21 cellular contexts compared by ENCODE assay signal in the genomic region with DNA sequence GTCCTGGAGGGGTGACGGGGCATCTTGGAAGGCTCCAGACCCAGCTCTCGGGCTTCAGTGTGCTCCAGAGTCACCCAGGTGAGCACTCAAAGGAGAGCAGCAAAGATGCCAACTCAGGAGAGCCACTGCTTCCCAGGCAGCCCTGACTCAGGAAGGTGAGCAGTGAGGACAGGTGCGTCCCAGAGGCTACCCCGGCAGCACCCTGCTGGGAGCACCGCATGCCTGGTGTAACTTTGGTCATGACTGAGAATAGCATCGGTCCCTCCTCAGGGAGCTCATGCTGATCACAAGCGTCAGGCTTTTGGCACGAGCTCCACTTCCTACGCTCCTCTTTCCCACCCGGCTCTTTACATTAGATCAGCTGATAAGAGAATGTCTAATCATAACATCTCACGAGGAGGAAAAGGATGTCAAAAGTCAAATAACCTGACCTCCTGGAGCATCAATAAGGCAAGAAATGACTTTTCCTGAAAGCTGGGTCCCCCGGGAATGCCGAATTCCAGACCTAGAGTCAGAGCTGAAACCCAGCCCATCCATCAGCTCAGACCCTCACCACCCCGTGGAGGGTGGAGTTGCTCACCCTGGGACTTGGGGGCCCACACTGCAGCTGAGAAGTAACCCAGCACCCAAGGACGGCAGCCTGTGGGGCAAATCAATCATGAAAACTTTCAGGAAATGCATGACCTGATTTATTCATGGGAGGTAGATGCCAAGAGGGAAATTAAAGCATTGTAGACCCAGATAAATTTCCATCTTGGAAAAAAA.
"Had no signal": no experiment of that assay in that cellular context is flagged by ENCODE, and none has a peak within 500 bp of the region (broad histone marks: within the 10 kb centered on the region; RNA-seq: fewer than 3 reads in every experiment).

No MANE protein-coding gene starts in this region.

- H3K27me3 ChIP-seq: dorsolateral prefrontal cortex, hepatocyte, right lobe of liver, tibial nerve had no signal

- H3K4me3 ChIP-seq: dorsolateral prefrontal cortex, hepatocyte, lower lobe of right lung, right lobe of liver, tibial nerve had no signal

- H3K4me2 ChIP-seq: hepatocyte had no signal

- H3K79me2 ChIP-seq: hepatocyte, parathyroid adenoma had no signal

- H3K4me1 ChIP-seq: lower lobe of right lung, parathyroid adenoma, tibial nerve had no signal

- H3K36me3 ChIP-seq: lower lobe of right lung, right lobe of liver, tibial nerve had no signal

- H2AFZ ChIP-seq: hepatocyte, parathyroid adenoma had no signal

- ATAC-seq: left cardiac atrium; lower lobe of right lung; naive thymus-derived CD8-positive, alpha-beta T cell; right lobe of liver had no signal

- H3K9ac ChIP-seq: parathyroid adenoma had no signal

- DNase-seq: activated B cell treated with CpG ODN at 0.5 μM for 24 hours; activated CD4-positive, alpha-beta memory T cell treated with anti-CD3 and anti-CD28 coated beads, Interleukin-2, amount 10 ng/mL, durations not matched to agents 7 days and 5 days; activated CD4-positive, alpha-beta T cell treated with anti-CD3 and anti-CD28 coated beads for 4 hours; activated naive CD4-positive, alpha-beta T cell treated with anti-CD3 and anti-CD28 coated beads, Interleukin-2, amount 10 ng/mL, durations not matched to agents 7 days and 5 days; activated T-cell treated with anti-CD3 and anti-CD28 coated beads, Interleukin-2, amount 50 U/mL, for 24 hours; dorsolateral prefrontal cortex; endodermal cell; foreskin fibroblast; left cardiac atrium; lower lobe of right lung; naive thymus-derived CD8-positive, alpha-beta T cell; right lobe of liver; small intestine; stimulated activated CD4-positive, alpha-beta T cell treated with anti-CD3 and anti-CD28 coated beads, Interleukin-15, amount 100 ng/mL, for 24 hours; stimulated activated CD4-positive, alpha-beta T cell treated with anti-CD3 and anti-CD28 coated beads, Interleukin-2, amount 100 ng/mL, for 48 hours; T-helper 2 cell had no signal

- FAIRE-seq: astrocyte, small intestine had no signal

- H3K9me3 ChIP-seq: lower lobe of right lung had no signal

- H3K27ac ChIP-seq: dorsolateral prefrontal cortex, epithelial cell of prostate, hepatocyte, lower lobe of right lung, parathyroid adenoma, right lobe of liver, tibial nerve had no signal
